In genomic region chr3:190059242-190059590, GRCh38 we compare ENCODE assay signal across 15 cellular contexts.
DNase-seq lines count a peak whose midpoint lies in the region; ATAC-seq and TF ChIP-seq lines count a peak whose summit lies in the region.
"Had no signal": no experiment of that assay in that cellular context is flagged by ENCODE, and none has a peak within 500 bp of the region (broad histone marks: within the 10 kb centered on the region; RNA-seq: fewer than 3 reads in every experiment).

No MANE protein-coding gene starts in this region.

- CTCF ChIA-PET in Panc1 (lab: Charles Lee), result interaction anchor here (0.5 kb wide), 1 partner anchor 21 kb away, joined by 4 read pairs; no protein-coding TSS in a partner anchor
- CTCF ChIA-PET in MCF 10A (lab: Yijun Ruan, JAX), result interaction anchor here (0.6 to 0.9 kb wide), 2 partner anchors 48 to 280 kb away, joined by 3 to 5 read pairs; no protein-coding TSS in a partner anchor

- BruUV-seq in Panc1 (replicated peaks; lab: Mats Ljungman, UMichigan) (no TSS peak), MCF 10A (replicated peaks; lab: Mats Ljungman, UMichigan) (no TSS peak)

- H4K91ac ChIP-seq in mesenchymal stem cell (ENCODE audit: low read length), result no peak overlapping the region

- peak overlapping the region; percentile 61 to 90 for H3K18ac ChIP-seq in mesenchymal stem cell (ENCODE audit: low read depth in 1 of 2, low read length in 2 of 2)

- H3K9me3 Mint-ChIP-seq in stimulated activated naive B cell treated with anti-CD40 and anti-IgM and Interleukin-4, amounts not matched to agents 10 μg/mL and 1 μg/mL and 100 μg/mL, for 72 hours, result peaks cover 0 to 2% of the 10 kb centered on the region in 2 donors
- H3K9me3 Mint-ChIP-seq in MCF 10A (ENCODE audit: unreplicated experiment), result no peaks in the 10 kb centered on the region
- no peaks in the 10 kb centered on the region for H3K9me3 Mint-ChIP-seq in T-helper 2 cell treated with Interferon-gamma antibody and Interleukin-4, amounts not matched to agents 5 μg/mL and 100 μg/mL, for 36 hours

- H3K27ac Mint-ChIP-seq in stimulated activated naive B cell treated with anti-CD40 and anti-IgM and Interleukin-4, amounts not matched to agents 10 μg/mL and 1 μg/mL and 100 μg/mL, for 72 hours, result no peak overlapping the region
- H3K27ac Mint-ChIP-seq in MCF 10A (ENCODE audit: low read depth, unreplicated experiment), result no peak overlapping the region
- no peak overlapping the region for H3K27ac Mint-ChIP-seq in T-helper 2 cell treated with Interferon-gamma antibody and Interleukin-4, amounts not matched to agents 5 μg/mL and 100 μg/mL, for 36 hours

- no peak overlapping the region for H3K4me2 ChIP-seq in mesenchymal stem cell (ENCODE audit: low read length, poor library complexity, severe bottlenecking)

- intact Hi-C loops in Panc1 (cut with micrococcal nuclease; ENCODE audit: unreplicated experiment), result no loop called here
- intact Hi-C loops in MCF 10A (cut with micrococcal nuclease), result no loop called here

- peak overlapping the region in 1 of 2 experiments; percentile 86 for H3K4ac ChIP-seq in mesenchymal stem cell (ENCODE audit: low read depth in 1 of 2, low read length in 2 of 2)

- peaks cover 13% of the 10 kb centered on the region for H3K79me1 ChIP-seq in mesenchymal stem cell (replicated peaks; ENCODE audit: low read length, poor library complexity, severe bottlenecking)

- TF ChIP-seq CTCF in Panc1 (IDR thresholded peaks at IDR 0.05) (no peak), MCF 10A (IDR thresholded peaks at IDR 0.05; ENCODE audit: unreplicated experiment) (no peak)

- H2AK5ac ChIP-seq in mesenchymal stem cell (ENCODE audit: low read length, severe bottlenecking), result peak overlapping the region; percentile 96

- H3K4me3 ChIP-seq in Panc1 (ENCODE audit: low read depth in 2 of 2, low read length in 2 of 2), result no peak overlapping the region
- H3K4me3 ChIP-seq in mesenchymal stem cell (ENCODE audit: insufficient read depth in 1 of 2, low read depth in 1 of 2, low read length in 2 of 2), result no peak overlapping the region
- H3K4me3 ChIP-seq: SK-N-MC, skin epidermis, suprapubic skin had no signal

- in situ Hi-C loops in Panc1 (cut with HindIII; ENCODE audit: low pct_unique_long_range_greater_than_20kb, low sequenced_read_pairs), result no loop called here

- H3K23ac ChIP-seq in mesenchymal stem cell (ENCODE audit: low read length in 2 of 2), result peak overlapping the region in 1 of 2 experiments; percentile 92

- no peak overlapping the region for H3K4me3 Mint-ChIP-seq in stimulated activated naive B cell treated with anti-CD40 and anti-IgM and Interleukin-4, amounts not matched to agents 10 μg/mL and 1 μg/mL and 100 μg/mL, for 72 hours
- H3K4me3 Mint-ChIP-seq in MCF 10A (ENCODE audit: unreplicated experiment), result no peak overlapping the region
- H3K4me3 Mint-ChIP-seq in T-helper 2 cell treated with Interferon-gamma antibody and Interleukin-4, amounts not matched to agents 5 μg/mL and 100 μg/mL, for 36 hours, result no peak overlapping the region

- no peak overlapping the region for H3K14ac ChIP-seq in mesenchymal stem cell (ENCODE audit: low read length in 2 of 2)

- H2AFZ ChIP-seq in mesenchymal stem cell (ENCODE audit: low read depth, low read length), result no peak overlapping the region

- peak overlapping the region; percentile 79 for H4K8ac ChIP-seq in mesenchymal stem cell (ENCODE audit: low read length)

- H2BK5ac ChIP-seq in mesenchymal stem cell (ENCODE audit: low read depth, low read length, poor library complexity, severe bottlenecking), result no peak overlapping the region

- POLR2A ChIA-PET in Panc1 (lab: Charles Lee) (no interaction called here), MCF 10A (lab: Yijun Ruan, JAX) (interaction anchor here (0.8 to 3.9 kb wide), 5 partner anchors 9 to 60 kb away, joined by 3 to 26 read pairs (median 8); no protein-coding TSS in a partner anchor)

- DNase-seq in Panc1 (ENCODE audit: low read depth, low spot score) (no peak), dermis blood vessel endothelial cell (peak; percentile 50), mesenchymal stem cell (peak; percentile 74), substantia nigra (lab: John Stamatoyannopoulos, UW) (peak in 3 of 49 donors; percentile 6 to 38 (median 36)), MCF 10A (ENCODE audit: unreplicated experiment) (no peak), cerebellar cortex (ENCODE audit: low spot score) (no peak)
- DNase-seq in stimulated activated naive B cell treated with anti-CD40 and anti-IgM and Interleukin-4, amounts not matched to agents 10 μg/mL and 1 μg/mL and 100 μg/mL, for 72 hours, result no peak
- DNase-seq in T-helper 2 cell treated with Interferon-gamma antibody and Interleukin-4, amounts not matched to agents 5 μg/mL and 100 μg/mL, for 36 hours (ENCODE audit: low spot score), result no peak
- DNase-seq: activated CD8-positive, alpha-beta memory T cell treated with anti-CD3 and anti-CD28 coated beads for 24 hours; activated naive CD4-positive, alpha-beta T cell; cortex of kidney; MV-4-11 had no signal

- H3K27me3 ChIP-seq in Panc1 (ENCODE audit: control insufficient read depth, insufficient read depth, low read length) (no peaks in the 10 kb centered on the region), mesenchymal stem cell (ENCODE audit: control insufficient read depth in 1 of 2, insufficient read depth in 1 of 2, low read length in 2 of 2) (no peaks in the 10 kb centered on the region)
- H3K27me3 ChIP-seq: suprapubic skin had no signal

- H2BK120ac ChIP-seq in mesenchymal stem cell (ENCODE audit: low read depth, low read length), result peak overlapping the region; percentile 51

- H3K27ac ChIP-seq in Panc1 (ENCODE audit: low read length) (peak overlapping the region; percentile 2; the same call in 1 of the 2 replicates), mesenchymal stem cell (ENCODE audit: low read length, poor library complexity, severe bottlenecking) (peak overlapping the region; percentile 37), substantia nigra (ENCODE audit: low read depth, low read length, poor library complexity, severe bottlenecking) (peak overlapping the region; percentile 89)
- H3K27ac ChIP-seq: SK-N-MC, suprapubic skin had no signal

- H3K4me1 Mint-ChIP-seq in stimulated activated naive B cell treated with anti-CD40 and anti-IgM and Interleukin-4, amounts not matched to agents 10 μg/mL and 1 μg/mL and 100 μg/mL, for 72 hours, result no peaks in the 10 kb centered on the region
- H3K4me1 Mint-ChIP-seq in MCF 10A (ENCODE audit: insufficient read depth, unreplicated experiment), result peaks cover 13% of the 10 kb centered on the region
- no peaks in the 10 kb centered on the region for H3K4me1 Mint-ChIP-seq in T-helper 2 cell treated with Interferon-gamma antibody and Interleukin-4, amounts not matched to agents 5 μg/mL and 100 μg/mL, for 36 hours (ENCODE audit: low read depth)

- peak overlapping the region; percentile 21 for H2BK15ac ChIP-seq in mesenchymal stem cell (ENCODE audit: low read depth, poor library complexity, severe bottlenecking)

- 100% methylated on average over 1 of the region's 1 CpG for WGBS in mesenchymal stem cell

- no peaks in the 10 kb centered on the region for H3K36me3 Mint-ChIP-seq in stimulated activated naive B cell treated with anti-CD40 and anti-IgM and Interleukin-4, amounts not matched to agents 10 μg/mL and 1 μg/mL and 100 μg/mL, for 72 hours
- peaks cover 6% of the 10 kb centered on the region for H3K36me3 Mint-ChIP-seq in MCF 10A (ENCODE audit: insufficient read depth, unreplicated experiment)
- H3K36me3 Mint-ChIP-seq in T-helper 2 cell treated with Interferon-gamma antibody and Interleukin-4, amounts not matched to agents 5 μg/mL and 100 μg/mL, for 36 hours (ENCODE audit: low read depth), result no peaks in the 10 kb centered on the region

- no peaks in the 10 kb centered on the region for H3K9me3 ChIP-seq in Panc1 (ENCODE audit: control insufficient read depth, insufficient read depth, low read depth, low read length)
- no peaks in the 10 kb centered on the region for H3K9me3 ChIP-seq in mesenchymal stem cell (ENCODE audit: control insufficient read depth, low read length)
- H3K9me3 ChIP-seq: suprapubic skin had no signal

- no peak overlapping the region for H3K9ac ChIP-seq in mesenchymal stem cell (ENCODE audit: low read length)

- ATAC-seq in Panc1, result peak; percentile 35
- ATAC-seq in stimulated activated naive B cell treated with anti-CD40 and anti-IgM and Interleukin-4, amounts not matched to agents 10 μg/mL and 1 μg/mL and 100 μg/mL, for 72 hours (replicated peaks), result no peak

- peaks cover 27% of the 10 kb centered on the region for H3K4me1 ChIP-seq in Panc1 (ENCODE audit: control insufficient read depth, insufficient read depth, low read length)
- peaks cover 6% of the 10 kb centered on the region for H3K4me1 ChIP-seq in mesenchymal stem cell (ENCODE audit: control insufficient read depth, insufficient read depth, low read depth, low read length)

- peak overlapping the region; percentile 35 to 79 for H2BK12ac ChIP-seq in mesenchymal stem cell (ENCODE audit: low read length in 2 of 2)

- H3K36me3 ChIP-seq in Panc1 (ENCODE audit: control insufficient read depth, insufficient read depth, low read length) (no peaks in the 10 kb centered on the region), mesenchymal stem cell (ENCODE audit: control insufficient read depth in 1 of 2, insufficient read depth in 2 of 2, low read depth in 1 of 2, low read length in 2 of 2) (no peaks in the 10 kb centered on the region)
- H3K36me3 ChIP-seq: suprapubic skin had no signal

- H3K27me3 Mint-ChIP-seq in stimulated activated naive B cell treated with anti-CD40 and anti-IgM and Interleukin-4, amounts not matched to agents 10 μg/mL and 1 μg/mL and 100 μg/mL, for 72 hours, result no peaks in the 10 kb centered on the region
- no peaks in the 10 kb centered on the region for H3K27me3 Mint-ChIP-seq in MCF 10A (ENCODE audit: insufficient read depth, unreplicated experiment)
- peaks cover 8% of the 10 kb centered on the region for H3K27me3 Mint-ChIP-seq in T-helper 2 cell treated with Interferon-gamma antibody and Interleukin-4, amounts not matched to agents 5 μg/mL and 100 μg/mL, for 36 hours (ENCODE audit: low read depth)

Comparison
In these comparisons a context has a peak if more than half of its experiments do, and no peak if none do; other contexts are left out.
1. DNase-seq: peak in dermis blood vessel endothelial cell (single experiment) and mesenchymal stem cell (single experiment); none in Panc1 (single experiment), stimulated activated naive B cell treated with anti-CD40 and anti-IgM and Interleukin-4, amounts not matched to agents 10 μg/mL and 1 μg/mL and 100 μg/mL, for 72 hours (single experiment), MCF 10A (single experiment), T-helper 2 cell treated with Interferon-gamma antibody and Interleukin-4, amounts not matched to agents 5 μg/mL and 100 μg/mL, for 36 hours (single experiment) and cerebellar cortex (single experiment).
2. H3K27ac ChIP-seq: peak in every context shown above with its lines; median percentile 89 in substantia nigra; 37 in mesenchymal stem cell; 2 in Panc1.